ENCODE assay signal across 1 cellular context in the genomic region with DNA sequence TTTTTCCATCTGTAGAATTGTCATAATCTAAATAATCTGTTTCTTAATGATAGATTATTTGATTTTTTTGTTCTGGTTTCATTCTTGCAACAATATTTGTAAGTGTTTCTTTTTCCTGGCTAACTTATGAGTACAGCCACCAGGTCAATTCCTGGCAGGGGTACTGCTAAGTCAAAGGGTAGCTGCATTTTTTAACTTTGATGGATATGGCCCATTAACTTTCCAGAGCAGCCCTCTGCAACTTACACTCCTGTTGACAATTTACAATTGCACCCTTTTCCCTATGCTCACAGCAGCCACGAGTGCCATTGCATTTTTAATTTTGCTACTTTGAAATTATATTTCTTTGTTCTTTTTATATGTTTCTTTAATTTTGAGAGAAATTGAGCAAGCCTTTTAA.
TF ChIP-seq lines count a peak whose summit lies in the region.

No MANE protein-coding gene starts in this region.

TF ChIP-seq in HepG2, 621 proteins besides CTCF, POLR2A, EP300 and RAD21 (continued from another document):
- TF ChIP-seq, protein P1, sequence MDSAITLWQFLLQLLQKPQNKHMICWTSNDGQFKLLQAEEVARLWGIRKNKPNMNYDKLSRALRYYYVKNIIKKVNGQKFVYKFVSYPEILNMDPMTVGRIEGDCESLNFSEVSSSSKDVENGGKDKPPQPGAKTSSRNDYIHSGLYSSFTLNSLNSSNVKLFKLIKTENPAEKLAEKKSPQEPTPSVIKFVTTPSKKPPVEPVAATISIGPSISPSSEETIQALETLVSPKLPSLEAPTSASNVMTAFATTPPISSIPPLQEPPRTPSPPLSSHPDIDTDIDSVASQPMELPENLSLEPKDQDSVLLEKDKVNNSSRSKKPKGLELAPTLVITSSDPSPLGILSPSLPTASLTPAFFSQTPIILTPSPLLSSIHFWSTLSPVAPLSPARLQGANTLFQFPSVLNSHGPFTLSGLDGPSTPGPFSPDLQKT (CRISPR knock-in tag; IDR thresholded peaks at IDR 0.05; ENCODE audit: borderline replicate concordance): no peak
